In genomic region chr9:89531766-89532165, GRCh38 we compare ENCODE assay signal across 16 cellular contexts. TPM values are rescaled to one million over a fixed set of nuclear protein-coding genes. Genes with fewer than 3 reads are reported as not detected.
A peak's percentile ranks its signal among the peaks of the same experiment; 100 is the strongest.
DNase-seq lines count a peak whose midpoint lies in the region.
"Had no signal": no experiment of that assay in that cellular context is flagged by ENCODE, and none has a peak within 500 bp of the region (broad histone marks: within the 10 kb centered on the region; RNA-seq: fewer than 3 reads in every experiment).

No MANE protein-coding gene starts in this region.

- H3K36me3 Mint-ChIP-seq in activated naive CD8-positive, alpha-beta T cell: no peaks in the 10 kb centered on the region

- in situ Hi-C loops in ACHN (cut with HindIII; ENCODE audit: low pct_ligation_motif_present, low pct_unique_long_range_greater_than_20kb, low sequenced_read_pairs): no loop called here

- H3K27ac ChIP-seq in layer of hippocampus (ENCODE audit: low read depth, low read length) (peak overlapping the region; percentile 27), substantia nigra (ENCODE audit: low read depth, low read length, poor library complexity, severe bottlenecking) (peak overlapping the region; percentile 66)
- H3K27ac ChIP-seq: A549, HL-60, RWPE1 had no signal

- H3K4me1 Mint-ChIP-seq in activated naive CD8-positive, alpha-beta T cell (ENCODE audit: low read depth): peaks cover 99% of the 10 kb centered on the region

- H3K27me3 Mint-ChIP-seq in activated naive CD8-positive, alpha-beta T cell: no peaks in the 10 kb centered on the region

- DNase-seq in activated effector memory CD4-positive, alpha-beta T cell treated with anti-CD3 and anti-CD28 coated beads, Interleukin-2, amount 50 U/mL, for 16 hours: peak; percentile 44
- no peak for DNase-seq in activated effector memory CD4-positive, alpha-beta T cell treated with Interleukin-2 at 50 U/mL for 16 hours
- DNase-seq in substantia nigra (lab: John Stamatoyannopoulos, UW): peak in 1 of 49 donors; percentile 42
- no peak for DNase-seq in ureter (ENCODE audit: low spot score)
- no peak for DNase-seq in SHP77 (lab: John Stamatoyannopoulos, UW)
- no peak for DNase-seq in ACHN
- DNase-seq: DMS79 treated with DMSO at 0.1 percent for 48 hours, GF-D8, GOT3, NCI-H226, NCI-H526 had no signal

- H3K27me3 ChIP-seq in layer of hippocampus (ENCODE audit: control insufficient read depth, insufficient read depth, low read length): no peaks in the 10 kb centered on the region

- peak overlapping the region; percentile 24 for H3K4me3 Mint-ChIP-seq in activated naive CD8-positive, alpha-beta T cell

- no peaks in the 10 kb centered on the region for H3K9me3 Mint-ChIP-seq in activated naive CD8-positive, alpha-beta T cell (ENCODE audit: low read depth)

- peak overlapping the region; percentile 94 for H3K27ac Mint-ChIP-seq in activated naive CD8-positive, alpha-beta T cell

RNA-seq across cellular contexts. Expression of gene SEMA4D, which starts 33.9 kb away (rescaled TPM):
- total RNA-seq in ureter: 54.3 TPM
